Comparison of ENCODE assay signal across 9 cellular contexts in genomic region chrX:69060631-69061408, GRCh38.
DNase-seq lines count a peak whose midpoint lies in the region; ATAC-seq, FAIRE-seq and TF ChIP-seq lines count a peak whose summit lies in the region.
"Had no signal": no experiment of that assay in that cellular context is flagged by ENCODE, and none has a peak within 500 bp of the region (broad histone marks: within the 10 kb centered on the region; RNA-seq: fewer than 3 reads in every experiment).

No MANE protein-coding gene starts in this region.

- no peaks in the 10 kb centered on the region for H3K9me3 ChIP-seq in kidney (ENCODE audit: control insufficient read depth in 1 of 2, low read length in 2 of 2)
- H3K9me3 ChIP-seq in tibial nerve, result no peaks in the 10 kb centered on the region

- H3K4me1 ChIP-seq in kidney (ENCODE audit: control insufficient read depth in 1 of 2, insufficient read depth in 1 of 2, low read depth in 1 of 2, low read length in 2 of 2), result no peaks in the 10 kb centered on the region
- H3K4me1 ChIP-seq in tibial nerve, result peaks cover 0 to 7% (median 0%) of the 10 kb centered on the region in 4 donors

- H3K27ac ChIP-seq in brain microvascular endothelial cell (no peak overlapping the region), kidney (ENCODE audit: low read depth in 2 of 2, low read length in 2 of 2) (no peak overlapping the region), tibial nerve (no peak overlapping the region)

- TF ChIP-seq POLR2A in tibial nerve (IDR thresholded peaks at IDR 0.05), result no peak

- DNase-seq in HT1080 (ENCODE audit: low read depth) (peak; percentile 4), brain microvascular endothelial cell (no peak), kidney (no peak), tibial nerve (ENCODE audit: low spot score in 2 of 2) (peak; percentile 18 to 66), NCI-H146 (lab: John Stamatoyannopoulos, UW) (no peak), NCI-H2081 (lab: John Stamatoyannopoulos, UW) (no peak)
- DNase-seq: activated CD4-positive, alpha-beta memory T cell treated with anti-CD3 and anti-CD28 coated beads, Interleukin-2, amount 10 ng/mL, durations not matched to agents 7 days and 5 days; NCI-H1694 had no signal

- no peaks in the 10 kb centered on the region for H3K27me3 ChIP-seq in brain microvascular endothelial cell (replicated peaks)
- peaks cover 0 to 6% of the 10 kb centered on the region in 2 donors for H3K27me3 ChIP-seq in tibial nerve

- intact Hi-C loops in kidney (cut with DNase I), result no loop called here

- 43 to 63% methylated on average over 3 to 6 of the region's 6 CpGs for WGBS in tibial nerve, 2 donors

- H3K9ac ChIP-seq in kidney (ENCODE audit: low read length in 2 of 2), result no peak overlapping the region

- in situ Hi-C loops in brain microvascular endothelial cell (cut with HindIII; ENCODE audit: low pct_ligation_motif_present, low sequenced_read_pairs), result no loop called here

- H3K36me3 ChIP-seq in brain microvascular endothelial cell (replicated peaks) (no peaks in the 10 kb centered on the region), kidney (ENCODE audit: control insufficient read depth in 1 of 2, insufficient read depth in 2 of 2, low read length in 2 of 2) (no peaks in the 10 kb centered on the region), tibial nerve (no peaks in the 10 kb centered on the region)

- ATAC-seq in HG02610 (IDR thresholded peaks at IDR 0.05; ENCODE audit: unreplicated experiment), result no peak

- peak; percentile 60 for TF ChIP-seq CTCF in brain microvascular endothelial cell (IDR thresholded peaks at IDR 0.05; ENCODE audit: low read depth, low read length, missing control alignments)
- TF ChIP-seq CTCF in kidney (IDR thresholded peaks at IDR 0.05; ENCODE audit: borderline replicate concordance, extremely low read depth, insufficient read depth), result peak; percentile 38
- TF ChIP-seq CTCF in tibial nerve (IDR thresholded peaks at IDR 0.05), result peak in 3 of 5 experiments; percentile 5 to 62 (median 37)

- TF ChIP-seq EP300 in tibial nerve (IDR thresholded peaks at IDR 0.05), result no peak

- H3K4me3 ChIP-seq in brain microvascular endothelial cell (ENCODE audit: low read depth, low read length), result no peak overlapping the region
- H3K4me3 ChIP-seq in kidney (ENCODE audit: low read length in 2 of 2), result no peak overlapping the region
- no peak overlapping the region for H3K4me3 ChIP-seq in tibial nerve

- no peak for FAIRE-seq in kidney (lab: Jason Lieb, UNC)

Comparison
In these comparisons a context has a peak if more than half of its experiments do, and no peak if none do; other contexts are left out.
1. DNase-seq: peak in HT1080 (single experiment) and tibial nerve (2 of 2); none in brain microvascular endothelial cell (single experiment), kidney (single experiment), NCI-H146 (single experiment) and NCI-H2081 (0 of 2).
2. Peak in every context shown above with its lines, with median percentiles within 50 percentile points of each other: CTCF ChIP-seq.